In the genomic region with DNA sequence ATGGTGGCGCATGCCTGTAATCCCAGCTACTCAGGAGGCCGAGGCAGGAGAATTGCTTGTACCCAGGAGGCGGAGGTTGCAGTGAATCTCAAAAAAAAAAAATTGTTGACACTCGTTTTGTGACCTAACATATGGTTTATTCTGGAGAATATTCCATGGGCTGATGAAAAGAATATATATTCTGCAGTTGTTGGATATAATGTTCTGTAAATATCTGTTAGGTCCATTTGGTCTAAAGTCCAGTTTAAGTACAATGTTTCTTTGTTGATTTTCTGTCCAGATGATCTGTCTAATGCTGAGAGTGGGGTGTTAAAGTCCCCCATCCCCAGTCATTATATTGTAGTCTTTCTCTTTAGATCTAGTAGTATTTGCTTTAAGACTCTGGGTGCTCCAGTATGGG, we compare ENCODE assay signal across 34 cellular contexts.
"Had no signal": no experiment of that assay in that cellular context is flagged by ENCODE, and none has a peak within 500 bp of the region (broad histone marks: within the 10 kb centered on the region; RNA-seq: fewer than 3 reads in every experiment).

No MANE protein-coding gene starts in this region.

- DNase-seq: Karpas-422, Kasumi-1, MG63, MM.1S, MV-4-11, NCI-H1048, NCI-H1092, NCI-H1092 treated with DMSO at 0.1 percent for 48 hours, NCI-H1105, NCI-H1105 treated with DMSO at 0.1 percent for 48 hours, NCI-H1417, NCI-H1417 treated with DMSO at 0.1 percent for 48 hours, NCI-H1436, NCI-H1436 treated with DMSO at 0.1 percent for 48 hours, NCI-H146, NCI-H1694, NCI-H1694 treated with DMSO at 0.1 percent for 48 hours, NCI-H187, NCI-H187 treated with DMSO at 0.1 percent for 48 hours, NCI-H1930, NCI-H2029, NCI-H2029 treated with DMSO at 0.1 percent for 48 hours, NCI-H2081, NCI-H2081 treated with DMSO at 0.1 percent for 48 hours, NCI-H2107, NCI-H2171, NCI-H2171 treated with DMSO at 0.1 percent for 48 hours, NCI-H2227 treated with DMSO at 0.1 percent for 48 hours, NCI-H226, NCI-H345, NCI-H446, NCI-H446 treated with DMSO at 0.1 percent for 48 hours, NCI-H510A, NCI-H510A treated with DMSO at 0.1 percent for 48 hours had no signal

- H3K4me3 ChIP-seq: MG63 had no signal

- H3K27me3 ChIP-seq: MG63 had no signal
